In genomic region chr17:45341389-45342158, GRCh38 we compare ENCODE assay signal across 8 cellular contexts. TPM values are rescaled to one million over a fixed set of nuclear protein-coding genes. Genes with fewer than 3 reads are reported as not detected.
DNase-seq lines count a peak whose midpoint lies in the region; ATAC-seq and TF ChIP-seq lines count a peak whose summit lies in the region.

No MANE protein-coding gene starts in this region.

- peak; percentile 69 for TF ChIP-seq POLR2A in HCT116 (IDR thresholded peaks at IDR 0.05; ENCODE audit: borderline replicate concordance, extremely low read depth, insufficient read depth, insufficient read length)

- peak overlapping the region; percentile 76 for H3K4me2 ChIP-seq in HCT116 (ENCODE audit: low read length)

- no peaks in the 10 kb centered on the region for H4K20me1 ChIP-seq in HCT116 (ENCODE audit: insufficient read depth)

- RAD21 ChIA-PET in HCT116 (lab: Charles Lee; ENCODE audit: low non-redundant PET in 1 of 2, low total read pairs in 2 of 2, uncharacterized antibody in 2 of 2, unreplicated experiment in 2 of 2) = no interaction called here

- CTCF ChIA-PET in HCT116 (lab: Charles Lee) = interaction anchor here (1.0 kb wide), 1 partner anchor 206 kb away, joined by 3 read pairs; the partner anchor contains the start of gene ACBD4

- TF ChIP-seq RAD21 in HCT116 (IDR thresholded peaks at IDR 0.05; ENCODE audit: low read depth) = no peak

- ATAC-seq in HCT116 (peak; percentile 99), GM19395 (IDR thresholded peaks at IDR 0.05; ENCODE audit: unreplicated experiment) (no peak), GM19328 (IDR thresholded peaks at IDR 0.05; ENCODE audit: unreplicated experiment) (no peak), HG03520 (IDR thresholded peaks at IDR 0.05; ENCODE audit: unreplicated experiment) (no peak), GM21360 (IDR thresholded peaks at IDR 0.05; ENCODE audit: unreplicated experiment) (no peak)

- no TSS peak for BruUV-seq in HCT116 (replicated peaks; lab: Mats Ljungman, UMichigan)

- no peaks in the 10 kb centered on the region for H3K36me3 ChIP-seq in HCT116 (ENCODE audit: control insufficient read depth in 1 of 2, insufficient read depth in 2 of 2, low read length in 2 of 2)
- H3K36me3 ChIP-seq in left ventricle myocardium inferior = no peaks in the 10 kb centered on the region

- H3K9me3 ChIP-seq in HCT116 (ENCODE audit: control insufficient read depth in 1 of 2, insufficient read depth in 1 of 2, low read depth in 1 of 2, low read length in 2 of 2) = no peaks in the 10 kb centered on the region
- no peaks in the 10 kb centered on the region for H3K9me3 ChIP-seq in left ventricle myocardium inferior (replicated peaks)

- DNase-seq in HCT116 (ENCODE audit: low read depth, low spot score) (peak; percentile 66), T1000 (lab: John Stamatoyannopoulos, UW) (peak; percentile 89), left ventricle myocardium inferior (peak; percentile 81)

- H3K4me1 ChIP-seq in HCT116 (ENCODE audit: control insufficient read depth in 1 of 2, insufficient read depth in 2 of 2, low read length in 2 of 2) (peaks cover 21 to 34% of the 10 kb centered on the region in 2 experiments), left ventricle myocardium inferior (peaks cover 39% of the 10 kb centered on the region)

- POLR2A ChIA-PET in HCT116 (lab: Charles Lee) = interaction anchor here (0.7 to 1.9 kb wide), 4 partner anchors 9 to 29 kb away, joined by 4 to 8 read pairs (median 4); partner anchors contain the start of gene MAP3K14

- peak overlapping the region; percentile 55 for H2AFZ ChIP-seq in HCT116 (ENCODE audit: low read depth, low read length, poor library complexity, severe bottlenecking)

- H3K9me2 ChIP-seq in HCT116 (ENCODE audit: insufficient read depth) = no peaks in the 10 kb centered on the region

- peak overlapping the region; percentile 57 for H3K9ac ChIP-seq in HCT116 (ENCODE audit: low read length)

- TF ChIP-seq CTCF in HCT116 (IDR thresholded peaks at IDR 0.05 in 2 of 3, conservative IDR thresholded peaks at IDR 0.05 in 1 of 3; ENCODE audit: borderline replicate concordance in 1 of 3, insufficient read depth in 1 of 3, low read depth in 2 of 3, low read length in 2 of 3) = no peak
- no peak for TF ChIP-seq CTCF in left ventricle myocardium inferior (IDR thresholded peaks at IDR 0.05; ENCODE audit: borderline replicate concordance)

- H3K79me2 ChIP-seq in HCT116 (ENCODE audit: insufficient read depth, low read length) = no peaks in the 10 kb centered on the region

- H3K27me3 ChIP-seq in HCT116 (ENCODE audit: insufficient read depth, low read length) (no peaks in the 10 kb centered on the region), left ventricle myocardium inferior (ENCODE audit: low read depth) (no peaks in the 10 kb centered on the region)

- H3K4me3 ChIP-seq in HCT116 (replicated peaks in 1 of 2; ENCODE audit: low read depth in 1 of 2, low read length in 2 of 2) = peak overlapping the region; percentile 35 to 52
- H3K4me3 ChIP-seq in left ventricle myocardium inferior = no peak overlapping the region
- no peak overlapping the region for H3K4me3 ChIP-seq in skin epidermis

- intact Hi-C loops in HCT116 (cut with micrococcal nuclease) (no loop called here), left ventricle myocardium inferior (cut with micrococcal nuclease) (no loop called here)

- H3K27ac ChIP-seq in HCT116 (ENCODE audit: low read depth, low read length) (peak overlapping the region; percentile 62), left ventricle myocardium inferior (replicated peaks) (peak overlapping the region; percentile 75), skin epidermis (peak overlapping the region in 15 of 21 experiments; percentile 3 to 66 (median 29))

TF ChIP-seq in HCT116, 20 proteins besides CTCF, POLR2A, EP300 and RAD21:
- TF ChIP-seq SP1 (IDR thresholded peaks at IDR 0.05; ENCODE audit: low read depth) (peak; percentile 26; the same call in 1 of the 2 replicates), ELF1 (IDR thresholded peaks at IDR 0.05; ENCODE audit: borderline replicate concordance, low read depth) (no peak), TCF7L2 (IDR thresholded peaks at IDR 0.05; ENCODE audit: borderline replicate concordance, extremely low read depth, insufficient read depth, insufficient read length) (peak; percentile 23), POLR2AphosphoS5 (IDR thresholded peaks at IDR 0.05; ENCODE audit: low read depth, low read length) (peak; percentile 84)

RNA-seq across cellular contexts. Expression of gene MAP3K14, which starts 24.8 kb away (rescaled TPM):
- 16.4 TPM for total RNA-seq in HCT116 (2021; ENCODE audit: unreplicated experiment)
- 5.8 and 6.6 TPM in 2 replicates for polyA plus RNA-seq in HCT116 (2012)
- 14.8 TPM for total RNA-seq in left ventricle myocardium inferior

Comparison
In these comparisons a context has a peak if more than half of its experiments do, and no peak if none do; other contexts are left out.
1. H3K4me3 ChIP-seq: peak in HCT116 (2 of 2); none in left ventricle myocardium inferior (single experiment) and skin epidermis (0 of 7).
2. Peak in every context shown above with its lines, with median percentiles within 50 percentile points of each other: DNase-seq and H3K27ac ChIP-seq.